ENCODE assay signal across 1 cellular context in genomic region chr13:47085346-47085745, GRCh38.
TF ChIP-seq lines count a peak whose summit lies in the region.

No MANE protein-coding gene starts in this region.

TF ChIP-seq in IMR-90, 13 proteins besides CTCF, POLR2A, EP300 and RAD21 (continued from another document):
- TF ChIP-seq ELK1 (IDR thresholded peaks at IDR 0.05; ENCODE audit: borderline replicate concordance, low read depth, low read length): no peak
